11 cellular contexts compared by ENCODE assay signal in the genomic region with DNA sequence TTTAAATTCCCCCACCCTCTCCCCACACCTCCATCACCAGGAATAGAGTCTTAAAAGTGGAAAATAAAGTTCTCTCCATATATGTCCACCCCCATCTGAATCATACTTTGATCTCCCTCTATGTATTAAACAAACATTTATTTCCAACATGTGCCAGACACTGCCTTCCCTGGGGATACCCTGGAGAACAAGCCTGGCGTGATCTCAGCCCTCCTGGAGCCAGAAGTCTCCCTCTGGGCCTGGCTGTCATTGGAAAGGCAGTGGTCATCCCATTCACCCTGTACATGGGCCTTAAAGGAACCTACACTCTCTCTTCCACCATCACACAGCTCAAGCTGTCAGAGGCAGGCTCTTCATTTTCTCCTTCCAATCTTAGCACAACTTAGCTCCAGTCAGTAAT.
"Had no signal": no experiment of that assay in that cellular context is flagged by ENCODE, and none has a peak within 500 bp of the region (broad histone marks: within the 10 kb centered on the region; RNA-seq: fewer than 3 reads in every experiment).

No MANE protein-coding gene starts in this region.

- H3K27ac Mint-ChIP-seq: activated naive CD4-positive, alpha-beta T cell treated with anti-CD3 and anti-CD28 coated beads, Interleukin-2, amount 10 ng/mL, durations not matched to agents 7 days and 5 days; activated T-helper 17 cell treated with anti-CD3 and anti-CD28 coated beads, Interleukin-2, amount 50 U/mL, for 72 hours; effector memory CD8-positive, alpha-beta T cell; naive B cell; WTC11 had no signal

- H3K4me3 ChIP-seq: gastroesophageal sphincter, skin epidermis, tibial nerve had no signal

- H3K36me3 ChIP-seq: gastroesophageal sphincter, tibial nerve had no signal

- H3K36me3 Mint-ChIP-seq: activated naive CD4-positive, alpha-beta T cell treated with anti-CD3 and anti-CD28 coated beads, Interleukin-2, amount 10 ng/mL, durations not matched to agents 7 days and 5 days; WTC11 had no signal

- H3K4me3 Mint-ChIP-seq: activated naive CD4-positive, alpha-beta T cell treated with anti-CD3 and anti-CD28 coated beads, Interleukin-2, amount 10 ng/mL, durations not matched to agents 7 days and 5 days; activated T-helper 17 cell treated with anti-CD3 and anti-CD28 coated beads, Interleukin-2, amount 50 U/mL, for 72 hours; effector memory CD8-positive, alpha-beta T cell; naive B cell; WTC11 had no signal

- H3K4me1 ChIP-seq: gastroesophageal sphincter, parathyroid adenoma, tibial nerve had no signal

- H3K27ac ChIP-seq: gastroesophageal sphincter, parathyroid adenoma, tibial nerve had no signal

- H3K27me3 ChIP-seq: gastroesophageal sphincter, tibial nerve had no signal

- H3K4me1 Mint-ChIP-seq: activated naive CD4-positive, alpha-beta T cell treated with anti-CD3 and anti-CD28 coated beads, Interleukin-2, amount 10 ng/mL, durations not matched to agents 7 days and 5 days; activated T-helper 17 cell treated with anti-CD3 and anti-CD28 coated beads, Interleukin-2, amount 50 U/mL, for 72 hours; naive B cell; WTC11 had no signal

- H3K9me3 Mint-ChIP-seq: activated naive CD4-positive, alpha-beta T cell treated with anti-CD3 and anti-CD28 coated beads, Interleukin-2, amount 10 ng/mL, durations not matched to agents 7 days and 5 days; activated T-helper 17 cell treated with anti-CD3 and anti-CD28 coated beads, Interleukin-2, amount 50 U/mL, for 72 hours; effector memory CD8-positive, alpha-beta T cell had no signal

- DNase-seq: activated CD4-positive, alpha-beta T cell treated with anti-CD3 and anti-CD28 coated beads for 48 hours; activated naive CD4-positive, alpha-beta T cell treated with anti-CD3 and anti-CD28 coated beads, Interleukin-2, amount 10 ng/mL, durations not matched to agents 7 days and 5 days; central memory CD4-positive, alpha-beta T cell; effector memory CD8-positive, alpha-beta T cell; naive B cell had no signal

- H3K27me3 Mint-ChIP-seq: activated naive CD4-positive, alpha-beta T cell treated with anti-CD3 and anti-CD28 coated beads, Interleukin-2, amount 10 ng/mL, durations not matched to agents 7 days and 5 days had no signal

- ATAC-seq: activated T-helper 17 cell treated with anti-CD3 and anti-CD28 coated beads, Interleukin-2, amount 50 U/mL, for 72 hours; effector memory CD8-positive, alpha-beta T cell; gastroesophageal sphincter had no signal

- H3K9me3 ChIP-seq: gastroesophageal sphincter, tibial nerve had no signal
